In genomic region chr9:85942913-85943729, GRCh38 we compare ENCODE assay signal across 1 cellular context.
TF ChIP-seq lines count a peak whose summit lies in the region.

No MANE protein-coding gene starts in this region.

TF ChIP-seq in GM23338, 12 proteins besides CTCF, POLR2A, EP300 and RAD21:
- TF ChIP-seq ZNF462 (CRISPR knock-in tag; IDR thresholded peaks at IDR 0.05) (no peak), POLR2AphosphoS5 (IDR thresholded peaks at IDR 0.05; ENCODE audit: low read depth) (no peak), REST (IDR thresholded peaks at IDR 0.05; ENCODE audit: unreplicated experiment) (no peak), ZNF331 (CRISPR knock-in tag; IDR thresholded peaks at IDR 0.05; ENCODE audit: low read depth) (no peak), JUNB (IDR thresholded peaks at IDR 0.05; ENCODE audit: unreplicated experiment) (no peak), EZH2 (IDR thresholded peaks at IDR 0.05; ENCODE audit: low read depth, unreplicated experiment) (no peak), EZH2phosphoT487 (IDR thresholded peaks at IDR 0.05; ENCODE audit: unreplicated experiment) (no peak), CREB1 (CRISPR knock-in tag; IDR thresholded peaks at IDR 0.05; ENCODE audit: low read depth) (no peak), ZNF114 (CRISPR knock-in tag; IDR thresholded peaks at IDR 0.05) (no peak), ETS1 (IDR thresholded peaks at IDR 0.05) (no peak), STAT1 (IDR thresholded peaks at IDR 0.05; ENCODE audit: unreplicated experiment) (no peak), NANOG (IDR thresholded peaks at IDR 0.05; ENCODE audit: borderline replicate concordance) (no peak)
